31 cellular contexts compared by ENCODE assay signal in the genomic region with DNA sequence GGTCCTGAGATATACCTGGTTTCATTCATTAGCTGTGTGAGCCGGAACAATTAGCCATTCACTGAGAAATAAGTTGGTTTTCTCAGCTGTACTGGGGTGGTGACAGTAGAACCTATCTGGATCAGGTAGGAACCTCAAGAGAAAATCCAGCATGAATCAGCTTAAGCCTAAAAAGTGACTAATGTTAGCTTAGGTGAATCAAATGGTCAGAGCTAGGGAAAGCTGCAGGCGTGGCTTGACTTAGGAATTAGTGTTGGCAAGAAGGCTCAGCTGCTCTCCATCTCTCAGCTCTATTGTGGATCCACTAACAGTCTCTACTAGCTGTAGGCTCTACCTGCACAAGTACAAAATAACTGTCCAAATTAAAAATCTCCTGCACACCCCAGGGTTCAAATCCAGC.
"Had no signal": no experiment of that assay in that cellular context is flagged by ENCODE, and none has a peak within 500 bp of the region (broad histone marks: within the 10 kb centered on the region; RNA-seq: fewer than 3 reads in every experiment).

No MANE protein-coding gene starts in this region.

- H3K27me3 Mint-ChIP-seq: activated CD4-positive, alpha-beta memory T cell treated with anti-CD3 and anti-CD28 coated beads, Interleukin-2, amount 10 ng/mL, durations not matched to agents 7 days and 5 days; activated CD8-positive, alpha-beta memory T cell treated with anti-CD3 and anti-CD28 coated beads, Interleukin-2, amount 10 ng/mL, durations not matched to agents 7 days and 5 days; activated naive CD4-positive, alpha-beta T cell treated with anti-CD3 and anti-CD28 coated beads, Interleukin-2, amount 10 ng/mL, durations not matched to agents 7 days and 5 days; activated naive CD8-positive, alpha-beta T cell; activated naive CD8-positive, alpha-beta T cell treated with anti-CD3 and anti-CD28 coated beads, Interleukin-2, amount 50 U/mL, for 24 hours; brain; central memory CD8-positive, alpha-beta T cell had no signal

- ATAC-seq: activated CD8-positive, alpha-beta memory T cell treated with anti-CD3 and anti-CD28 coated beads, Interleukin-2, amount 10 ng/mL, durations not matched to agents 7 days and 5 days; activated naive CD8-positive, alpha-beta T cell treated with anti-CD3 and anti-CD28 coated beads, Interleukin-2, amount 50 U/mL, for 24 hours had no signal

- H3K27ac ChIP-seq: cardiac muscle cell, KMS-11, Peyer's patch, WERI-Rb-1 had no signal

- DNase-seq: activated CD4-positive, alpha-beta memory T cell treated with anti-CD3 and anti-CD28 coated beads, Interleukin-2, amount 10 ng/mL, durations not matched to agents 7 days and 5 days; activated CD4-positive, alpha-beta T cell treated with anti-CD3 and anti-CD28 coated beads for 1 hour; activated CD4-positive, alpha-beta T cell treated with anti-CD3 and anti-CD28 coated beads for 48 hours; activated CD4-positive, CD25-positive, alpha-beta regulatory T cell; activated CD8-positive, alpha-beta memory T cell treated with anti-CD3 and anti-CD28 coated beads for 24 hours; activated CD8-positive, alpha-beta memory T cell treated with anti-CD3 and anti-CD28 coated beads, Interleukin-2, amount 10 ng/mL, durations not matched to agents 7 days and 5 days; activated CD8-positive, alpha-beta memory T cell treated with anti-CD3 and anti-CD28 coated beads, Interleukin-2, amount 50 U/mL, for 48 hours; activated effector memory CD4-positive, alpha-beta T cell treated with Interleukin-2 at 50 U/mL for 16 hours; activated naive CD4-positive, alpha-beta T cell treated with anti-CD3 and anti-CD28 coated beads, Interleukin-2, amount 10 ng/mL, durations not matched to agents 7 days and 5 days; activated naive CD8-positive, alpha-beta T cell treated with anti-CD3 and anti-CD28 coated beads, Interleukin-2, amount 50 U/mL, for 24 hours; activated T-cell treated with anti-CD3 and anti-CD28 coated beads, Interleukin-2, amount 50 U/mL, for 48 hours; anterior cingulate cortex; NCI-H1092 treated with DMSO at 0.1 percent for 48 hours; NCI-H1417 treated with DMSO at 0.1 percent for 48 hours; NCI-H187 treated with DMSO at 0.1 percent for 48 hours; NCI-H2081; NCI-H2171 treated with DMSO at 0.1 percent for 48 hours; NCI-H2227 treated with DMSO at 0.1 percent for 48 hours; NCI-H446; NCI-H510A treated with DMSO at 0.1 percent for 48 hours; Peyer's patch; Right ventricle myocardium superior; RPMI8226; SW 1271; T1000; WERI-Rb-1 had no signal

- H3K4me3 Mint-ChIP-seq: activated CD4-positive, alpha-beta memory T cell treated with anti-CD3 and anti-CD28 coated beads, Interleukin-2, amount 10 ng/mL, durations not matched to agents 7 days and 5 days; activated CD8-positive, alpha-beta memory T cell treated with anti-CD3 and anti-CD28 coated beads, Interleukin-2, amount 10 ng/mL, durations not matched to agents 7 days and 5 days; activated naive CD4-positive, alpha-beta T cell treated with anti-CD3 and anti-CD28 coated beads, Interleukin-2, amount 10 ng/mL, durations not matched to agents 7 days and 5 days; activated naive CD8-positive, alpha-beta T cell; activated naive CD8-positive, alpha-beta T cell treated with anti-CD3 and anti-CD28 coated beads, Interleukin-2, amount 50 U/mL, for 24 hours; brain; central memory CD8-positive, alpha-beta T cell had no signal

- H3K4me3 ChIP-seq: cardiac muscle cell, Peyer's patch had no signal

- H3K4me1 Mint-ChIP-seq: activated CD4-positive, alpha-beta memory T cell treated with anti-CD3 and anti-CD28 coated beads, Interleukin-2, amount 10 ng/mL, durations not matched to agents 7 days and 5 days; activated CD8-positive, alpha-beta memory T cell treated with anti-CD3 and anti-CD28 coated beads, Interleukin-2, amount 10 ng/mL, durations not matched to agents 7 days and 5 days; activated naive CD4-positive, alpha-beta T cell treated with anti-CD3 and anti-CD28 coated beads, Interleukin-2, amount 10 ng/mL, durations not matched to agents 7 days and 5 days; activated naive CD8-positive, alpha-beta T cell treated with anti-CD3 and anti-CD28 coated beads, Interleukin-2, amount 50 U/mL, for 24 hours; brain; central memory CD8-positive, alpha-beta T cell had no signal

- H3K27ac Mint-ChIP-seq: activated CD4-positive, alpha-beta memory T cell treated with anti-CD3 and anti-CD28 coated beads, Interleukin-2, amount 10 ng/mL, durations not matched to agents 7 days and 5 days; activated CD8-positive, alpha-beta memory T cell treated with anti-CD3 and anti-CD28 coated beads, Interleukin-2, amount 10 ng/mL, durations not matched to agents 7 days and 5 days; activated naive CD4-positive, alpha-beta T cell treated with anti-CD3 and anti-CD28 coated beads, Interleukin-2, amount 10 ng/mL, durations not matched to agents 7 days and 5 days; activated naive CD8-positive, alpha-beta T cell; activated naive CD8-positive, alpha-beta T cell treated with anti-CD3 and anti-CD28 coated beads, Interleukin-2, amount 50 U/mL, for 24 hours; brain had no signal
